Comparison of ENCODE assay signal across 10 cellular contexts in genomic region chr12:7638064-7638763, GRCh38. TPM values are rescaled to one million over a fixed set of nuclear protein-coding genes. Genes with fewer than 3 reads are reported as not detected.
DNase-seq lines count a peak whose midpoint lies in the region; ATAC-seq and TF ChIP-seq lines count a peak whose summit lies in the region.
"Had no signal": no experiment of that assay in that cellular context is flagged by ENCODE, and none has a peak within 500 bp of the region (broad histone marks: within the 10 kb centered on the region; RNA-seq: fewer than 3 reads in every experiment).

No MANE protein-coding gene starts in this region.

- H3K4me3 ChIP-seq in choroid plexus epithelial cell (ENCODE audit: low read depth, low read length) (no peak overlapping the region), thyroid gland (replicated peaks in 1 of 3) (no peak overlapping the region)

- H3K36me3 Mint-ChIP-seq in IgD-negative memory B cell: no peaks in the 10 kb centered on the region
- H3K36me3 Mint-ChIP-seq in natural killer cell treated with Interleukin-12 subunit alpha and Interleukin-12 subunit beta and Interleukin-15 and Interleukin-18, amount 100 ng/mL, for 72 hours: no peaks in the 10 kb centered on the region

- no peak overlapping the region for H3K27ac ChIP-seq in thyroid gland

- H3K9ac ChIP-seq in ES-I3 (ENCODE audit: low read depth, low read length): peak overlapping the region; percentile 61; the same call in 1 of the 2 replicates

- TF ChIP-seq CTCF in choroid plexus epithelial cell (conservative IDR thresholded peaks at IDR 0.05; ENCODE audit: low read depth, low read length): no peak
- TF ChIP-seq CTCF in thyroid gland (IDR thresholded peaks at IDR 0.05): no peak

- H3K27me3 Mint-ChIP-seq in IgD-negative memory B cell: peaks cover 26% of the 10 kb centered on the region
- peaks cover 17 to 30% of the 10 kb centered on the region in 2 donors for H3K27me3 Mint-ChIP-seq in natural killer cell treated with Interleukin-12 subunit alpha and Interleukin-12 subunit beta and Interleukin-15 and Interleukin-18, amount 100 ng/mL, for 72 hours

- H3K36me3 ChIP-seq in ES-I3 (ENCODE audit: insufficient read depth, low read length): no peaks in the 10 kb centered on the region
- H3K36me3 ChIP-seq in thyroid gland: no peaks in the 10 kb centered on the region

- no peaks in the 10 kb centered on the region for H3K27me3 ChIP-seq in thyroid gland

- DNase-seq in choroid plexus epithelial cell (ENCODE audit: low read depth) (peak; percentile 6), DMS79 treated with DMSO at 0.1 percent for 48 hours (lab: John Stamatoyannopoulos, UW) (no peak), NCI-H2196 treated with DMSO at 0.1 percent for 48 hours (lab: John Stamatoyannopoulos, UW; ENCODE audit: unreplicated experiment) (no peak), foreskin melanocyte (no peak), thyroid gland (no peak)
- DNase-seq in natural killer cell treated with Interleukin-12 subunit alpha and Interleukin-12 subunit beta and Interleukin-15 and Interleukin-18, amount 100 ng/mL, for 72 hours (ENCODE audit: low spot score): no peak

- 11 to 12% methylated on average over 11 of the region's 11 CpGs for WGBS in thyroid gland, 2 donors

- TF ChIP-seq POLR2A in thyroid gland (IDR thresholded peaks at IDR 0.05): no peak

- H3K4me3 Mint-ChIP-seq in IgD-negative memory B cell: peak overlapping the region in 1 of 4 donors; percentile 37
- H3K4me3 Mint-ChIP-seq in natural killer cell treated with Interleukin-12 subunit alpha and Interleukin-12 subunit beta and Interleukin-15 and Interleukin-18, amount 100 ng/mL, for 72 hours: peak overlapping the region; percentile 36

- intact Hi-C loops in thyroid gland (cut with DNase I): loop anchor here (5.0 kb wide), 1 partner anchor 416 kb away; no protein-coding TSS in a partner anchor

- H3K27ac Mint-ChIP-seq in IgD-negative memory B cell: peak overlapping the region in 2 of 3 donors; percentile 19 to 86
- H3K27ac Mint-ChIP-seq in natural killer cell treated with Interleukin-12 subunit alpha and Interleukin-12 subunit beta and Interleukin-15 and Interleukin-18, amount 100 ng/mL, for 72 hours: no peak overlapping the region

- H3K9me3 ChIP-seq in ES-I3 (ENCODE audit: control insufficient read depth, insufficient read depth, low read length): no peaks in the 10 kb centered on the region; the same call in 1 of the 2 replicates
- no peaks in the 10 kb centered on the region for H3K9me3 ChIP-seq in thyroid gland

- H3K4me1 ChIP-seq in ES-I3 (ENCODE audit: insufficient read depth, low read length) (peaks cover 23% of the 10 kb centered on the region), thyroid gland (no peaks in the 10 kb centered on the region)

- H3K4me1 Mint-ChIP-seq in IgD-negative memory B cell: peaks cover 9 to 11% (median 10%) of the 10 kb centered on the region in 3 donors
- H3K4me1 Mint-ChIP-seq in natural killer cell treated with Interleukin-12 subunit alpha and Interleukin-12 subunit beta and Interleukin-15 and Interleukin-18, amount 100 ng/mL, for 72 hours (ENCODE audit: low read depth in 2 of 2): peaks cover 5 to 13% of the 10 kb centered on the region in 2 donors

- peaks cover 0 to 2% (median 0%) of the 10 kb centered on the region in 3 donors for H3K9me3 Mint-ChIP-seq in IgD-negative memory B cell
- H3K9me3 Mint-ChIP-seq in natural killer cell treated with Interleukin-12 subunit alpha and Interleukin-12 subunit beta and Interleukin-15 and Interleukin-18, amount 100 ng/mL, for 72 hours: no peaks in the 10 kb centered on the region

- peak; percentile 14 to 38 for ATAC-seq in natural killer cell treated with Interleukin-12 subunit alpha and Interleukin-12 subunit beta and Interleukin-15 and Interleukin-18, amount 100 ng/mL, for 72 hours

RNA-seq across cellular contexts. Expression of gene APOBEC1, which starts 27.5 kb away (rescaled TPM):
- not detected for polyA plus RNA-seq in IgD-negative memory B cell
- not detected for total RNA-seq in natural killer cell treated with Interleukin-12 subunit alpha and Interleukin-12 subunit beta and Interleukin-15 and Interleukin-18, amount 100 ng/mL, for 72 hours
- total RNA-seq in thyroid gland: not detected
- total RNA-seq: lung microvascular endothelial cell, subcutaneous adipose tissue had no signal

RNA-seq across cellular contexts. Expression of gene GDF3, which starts 57.4 kb away (rescaled TPM):
- polyA plus RNA-seq in IgD-negative memory B cell: not detected
- total RNA-seq in natural killer cell treated with Interleukin-12 subunit alpha and Interleukin-12 subunit beta and Interleukin-15 and Interleukin-18, amount 100 ng/mL, for 72 hours: not detected
- under 1 TPM in 2 of 4 donors, not detected in 2; 0.45 to 0.63 TPM for total RNA-seq in thyroid gland
- total RNA-seq: subcutaneous adipose tissue had no signal

Comparison
In these comparisons a context has a peak if more than half of its experiments do, and no peak if none do; other contexts are left out.
1. H3K27ac Mint-ChIP-seq: peak in IgD-negative memory B cell (2 of 3); none in natural killer cell treated with Interleukin-12 subunit alpha and Interleukin-12 subunit beta and Interleukin-15 and Interleukin-18, amount 100 ng/mL, for 72 hours (0 of 2).